Comparison of ENCODE assay signal across 22 cellular contexts in genomic region chr18:7642491-7642890, GRCh38.
DNase-seq lines count a peak whose midpoint lies in the region; ATAC-seq, FAIRE-seq and TF ChIP-seq lines count a peak whose summit lies in the region.
"Had no signal": no experiment of that assay in that cellular context is flagged by ENCODE, and none has a peak within 500 bp of the region (broad histone marks: within the 10 kb centered on the region; RNA-seq: fewer than 3 reads in every experiment).

No MANE protein-coding gene starts in this region.

- H3K4me2 ChIP-seq in GM12878 (ENCODE audit: control insufficient read depth, insufficient read depth) = no peak overlapping the region
- H3K4me2 ChIP-seq: A549 had no signal

- TF ChIP-seq RAD21 in GM12878 (IDR thresholded peaks at IDR 0.05; ENCODE audit: insufficient read depth, low read depth, low read length) = no peak

- DNase-seq in NCI-H748 (lab: John Stamatoyannopoulos, UW; ENCODE audit: unreplicated experiment) (peak; percentile 33), NCI-H748 treated with DMSO at 0.1 percent for 48 hours (lab: John Stamatoyannopoulos, UW) (no peak), GM12878 (ENCODE audit: low read depth, low spot score) (no peak), osteocyte (ENCODE audit: extremely low spot score, unreplicated experiment) (no peak), stomach (no peak), heart left ventricle (no peak)
- DNase-seq: AML-193; Caco-2; CD4-positive, alpha-beta T cell; DMS79 treated with DMSO at 0.1 percent for 48 hours; GF-D8; GM23248; HCEC 1CT; IMR-90; KBM-7 had no signal

- TF ChIP-seq POLR2A in GM12878 (IDR thresholded peaks at IDR 0.05; ENCODE audit: low read depth, low read length) = no peak
- TF ChIP-seq POLR2A in stomach (IDR thresholded peaks at IDR 0.05) = no peak
- no peak for TF ChIP-seq POLR2A in heart left ventricle (IDR thresholded peaks at IDR 0.05)

- no peaks in the 10 kb centered on the region for H3K79me2 ChIP-seq in GM12878 (ENCODE audit: control insufficient read depth, insufficient read depth, low read length)

- H3K9ac ChIP-seq in GM12878 (ENCODE audit: control insufficient read depth, insufficient read depth, low read length) = no peak overlapping the region
- H3K9ac ChIP-seq: GM23248 had no signal

- 55% methylated on average over 5 of the region's 5 CpGs for WGBS in GM12878 (ENCODE audit: insufficient coverage, insufficient replicate concordance, low lambda C conversion rate, missing lambda C conversion rate)
- WGBS in stomach, 5 donors = 72 to 81% (median 78%) methylated on average over 5 of the region's 5 CpGs
- WGBS in heart left ventricle, 4 donors = 81 to 88% (median 84%) methylated on average over 5 of the region's 5 CpGs

- RAD21 ChIA-PET in GM12878 (lab: Charles Lee; ENCODE audit: unreplicated experiment) = no interaction called here

- peak overlapping the region; percentile 38 for H3K27ac Mint-ChIP-seq in osteocyte (ENCODE audit: unreplicated experiment)
- H3K27ac Mint-ChIP-seq: CD4-positive, alpha-beta T cell had no signal

- H3K36me3 Mint-ChIP-seq in osteocyte (ENCODE audit: unreplicated experiment) = no peaks in the 10 kb centered on the region

- H3K4me1 Mint-ChIP-seq in osteocyte (ENCODE audit: unreplicated experiment) = peaks cover 26% of the 10 kb centered on the region

- no peaks in the 10 kb centered on the region for H3K27me3 Mint-ChIP-seq in osteocyte (ENCODE audit: unreplicated experiment)
- H3K27me3 Mint-ChIP-seq: CD4-positive, alpha-beta T cell had no signal

- CTCF ChIA-PET in GM12878 (lab: Yijun Ruan, JAX) = no interaction called here

- BruUV-seq in GM12878 (replicated peaks; lab: Mats Ljungman, UMichigan) = no TSS peak

- POLR2A ChIA-PET in GM12878 (lab: Charles Lee) = no interaction called here

- intact Hi-C loops in GM12878 (cut with micrococcal nuclease; ENCODE audit: unreplicated experiment) (no loop called here), stomach (cut with DNase I; ENCODE audit: low total_unique reads) (no loop called here), heart left ventricle (cut with DNase I) (no loop called here)

- H3K27me3 ChIP-seq in GM12878 (replicated peaks in 1 of 2; ENCODE audit: control insufficient read depth in 2 of 2, insufficient read depth in 2 of 2, low read length in 1 of 2) (no peaks in the 10 kb centered on the region), stomach (no peaks in the 10 kb centered on the region), heart left ventricle (no peaks in the 10 kb centered on the region)

- no peak overlapping the region for H2AFZ ChIP-seq in GM12878 (ENCODE audit: control insufficient read depth, low read depth, low read length)
- H2AFZ ChIP-seq: GM23248 had no signal

- no peak overlapping the region for H3K4me3 Mint-ChIP-seq in osteocyte (ENCODE audit: unreplicated experiment)
- H3K4me3 Mint-ChIP-seq: CD4-positive, alpha-beta T cell had no signal

- no peak for FAIRE-seq in GM12878 (lab: Jason Lieb, UNC)
- FAIRE-seq: A549, D721Med, H54, HTR-8/SVneo had no signal

- TF ChIP-seq CTCF in GM12878 (IDR thresholded peaks at IDR 0.05 in 2 of 3, conservative IDR thresholded peaks at IDR 0.05 in 1 of 3; ENCODE audit: control insufficient read depth in 2 of 3, extremely low read depth in 1 of 3, insufficient read depth in 1 of 3, low read depth in 3 of 3, low read length in 3 of 3) = no peak
- no peak for TF ChIP-seq CTCF in osteocyte (IDR thresholded peaks at IDR 0.05)
- no peak for TF ChIP-seq CTCF in stomach (IDR thresholded peaks at IDR 0.05)
- no peak for TF ChIP-seq CTCF in heart left ventricle (IDR thresholded peaks at IDR 0.05)

- no peak overlapping the region for H3K4me3 ChIP-seq in GM12878
- no peak overlapping the region for H3K4me3 ChIP-seq in stomach
- no peak overlapping the region for H3K4me3 ChIP-seq in heart left ventricle
- H3K4me3 ChIP-seq: A549, GM23248 had no signal

- H3K4me1 ChIP-seq in GM12878 (ENCODE audit: control insufficient read depth, insufficient read depth, low read length) = no peaks in the 10 kb centered on the region
- H3K4me1 ChIP-seq in stomach = peaks cover 0 to 25% (median 8%) of the 10 kb centered on the region in 4 donors
- H3K4me1 ChIP-seq in heart left ventricle = peaks cover 0 to 74% (median 41%) of the 10 kb centered on the region in 12 donors

- H3K27ac ChIP-seq in GM12878 (ENCODE audit: control insufficient read depth, insufficient read depth) (no peak overlapping the region), stomach (no peak overlapping the region), heart left ventricle (no peak overlapping the region)
- H3K27ac ChIP-seq: 22Rv1, C4-2B, GM23248 had no signal

- in situ Hi-C loops in GM12878 (cut with MboI) = no loop called here

- H4K20me1 ChIP-seq in GM12878 (ENCODE audit: control insufficient read depth, insufficient read depth) = no peaks in the 10 kb centered on the region

- H3K9me3 ChIP-seq in GM12878 (replicated peaks; ENCODE audit: control insufficient read depth, insufficient read depth, low read length) (no peaks in the 10 kb centered on the region), stomach (no peaks in the 10 kb centered on the region), heart left ventricle (no peaks in the 10 kb centered on the region)
- H3K9me3 ChIP-seq: A549, Caco-2 had no signal

- TF ChIP-seq EP300 in GM12878 (IDR thresholded peaks at IDR 0.05; ENCODE audit: borderline replicate concordance in 1 of 2, control insufficient read depth in 1 of 2, low read depth in 2 of 2, low read length in 2 of 2) (no peak), stomach (IDR thresholded peaks at IDR 0.05) (no peak)

- SMC1A ChIA-PET in GM12878 (lab: Charles Lee; ENCODE audit: uncharacterized antibody, unreplicated experiment) = interaction anchor here (1.0 kb wide), 1 partner anchor 10 kb away, joined by 3 read pairs; no protein-coding TSS in a partner anchor

- ATAC-seq in GM12878 = no peak
- ATAC-seq in HG02588 (IDR thresholded peaks at IDR 0.05; ENCODE audit: unreplicated experiment) = no peak
- no peak for ATAC-seq in heart left ventricle
- ATAC-seq: A549 had no signal

- H3K9me3 Mint-ChIP-seq in osteocyte (ENCODE audit: unreplicated experiment) = no peaks in the 10 kb centered on the region
- H3K9me3 Mint-ChIP-seq: CD4-positive, alpha-beta T cell had no signal

- H3K36me3 ChIP-seq in GM12878 (ENCODE audit: control insufficient read depth in 2 of 2, insufficient read depth in 2 of 2, low read length in 1 of 2) (no peaks in the 10 kb centered on the region), stomach (no peaks in the 10 kb centered on the region), heart left ventricle (no peaks in the 10 kb centered on the region)

TF ChIP-seq in GM12878, 131 proteins besides CTCF, POLR2A, EP300 and RAD21:
- no peak for TF ChIP-seq TCF3 (IDR thresholded peaks at IDR 0.05; ENCODE audit: borderline replicate concordance, insufficient read depth, low read depth, low read length)
- peak; percentile 10; the same call in 1 of the 2 replicates for TF ChIP-seq SPI1 (IDR thresholded peaks at IDR 0.05; ENCODE audit: borderline replicate concordance, insufficient read depth, low read depth, low read length)
